In genomic region chr5:179595916-179596315, GRCh38 we compare ENCODE assay signal across 10 cellular contexts.
"Had no signal": no experiment of that assay in that cellular context is flagged by ENCODE, and none has a peak within 500 bp of the region (broad histone marks: within the 10 kb centered on the region; RNA-seq: fewer than 3 reads in every experiment).

No MANE protein-coding gene starts in this region.

- H3K4me3 Mint-ChIP-seq: activated naive CD4-positive, alpha-beta T cell treated with anti-CD3 and anti-CD28 coated beads for 36 hours; naive B cell had no signal

- H3K4me3 ChIP-seq: hepatocyte had no signal

- H3K27me3 ChIP-seq: hepatocyte had no signal

- H2AFZ ChIP-seq: hepatocyte had no signal

- H3K27ac ChIP-seq: hepatocyte had no signal

- H3K4me2 ChIP-seq: hepatocyte had no signal

- ATAC-seq: left lobe of liver had no signal

- H3K27me3 Mint-ChIP-seq: naive B cell had no signal

- DNase-seq: activated CD4-positive, CD25-positive, alpha-beta regulatory T cell treated with anti-CD3 and anti-CD28 coated beads, Interleukin-2, amount 50 U/mL, for 72 hours; activated naive CD4-positive, alpha-beta T cell treated with anti-CD3 and anti-CD28 coated beads for 36 hours; effector CD8-positive, alpha-beta T cell; naive B cell; stimulated activated CD4-positive, alpha-beta T cell treated with anti-CD3 and anti-CD28 coated beads, Interleukin-12 subunit alpha, Interleukin-12 subunit beta, amount 100 ng/mL, for 4 hours; stimulated activated CD4-positive, alpha-beta T cell treated with anti-CD3 and anti-CD28 coated beads, Interleukin-2, amount 100 ng/mL, for 24 hours; T-helper 1 cell had no signal

- H3K27ac Mint-ChIP-seq: activated naive CD4-positive, alpha-beta T cell treated with anti-CD3 and anti-CD28 coated beads for 36 hours; activated T-helper 2 cell treated with anti-CD3 and anti-CD28 coated beads, Interferon-gamma antibody, Interleukin-2, Interleukin-4, amounts not matched to agents 10 μg/mL and 5 μg/mL and 100 μg/mL, durations not matched to agents 14 hours and 24 hours and 36 hours had no signal

- H3K9me3 Mint-ChIP-seq: activated naive CD4-positive, alpha-beta T cell treated with anti-CD3 and anti-CD28 coated beads for 36 hours; activated T-helper 2 cell treated with anti-CD3 and anti-CD28 coated beads, Interferon-gamma antibody, Interleukin-2, Interleukin-4, amounts not matched to agents 10 μg/mL and 5 μg/mL and 100 μg/mL, durations not matched to agents 14 hours and 24 hours and 36 hours; naive B cell had no signal

- H3K79me2 ChIP-seq: hepatocyte had no signal
